Comparison of ENCODE assay signal across 1 cellular context in genomic region chr5:140055152-140055551, GRCh38.
TF ChIP-seq lines count a peak whose summit lies in the region.

No MANE protein-coding gene starts in this region.

TF ChIP-seq in GM23338, 12 proteins besides CTCF, POLR2A, EP300 and RAD21 (continued from another document):
- TF ChIP-seq REST (IDR thresholded peaks at IDR 0.05; ENCODE audit: unreplicated experiment), result no peak
